ENCODE assay signal across 8 cellular contexts in the genomic region with DNA sequence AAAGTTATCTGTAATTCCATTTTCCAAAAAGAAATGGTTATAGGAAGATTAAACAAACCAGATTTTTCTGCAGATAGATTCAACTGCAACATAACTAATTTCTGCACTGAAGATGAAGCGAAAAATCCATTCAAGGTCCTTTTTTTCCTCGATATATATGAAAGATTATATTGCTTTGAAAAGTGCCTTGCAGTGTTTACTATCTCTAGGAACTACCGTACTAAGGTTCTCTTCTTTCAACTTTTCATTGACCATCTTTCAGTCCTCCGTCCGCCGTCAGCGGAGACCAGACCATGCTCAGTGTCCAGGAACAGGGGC. TPM values are rescaled to one million over a fixed set of nuclear protein-coding genes. Genes with fewer than 3 reads are reported as not detected.
DNase-seq lines count a peak whose midpoint lies in the region; ATAC-seq and TF ChIP-seq lines count a peak whose summit lies in the region.

No MANE protein-coding gene starts in this region.

- no peaks in the 10 kb centered on the region for H3K9me3 Mint-ChIP-seq in activated CD8-positive, alpha-beta T cell treated with anti-CD3 and anti-CD28 coated beads, Interleukin-2, amount 10 ng/mL, durations not matched to agents 7 days and 5 days (ENCODE audit: insufficient read depth)
- H3K9me3 Mint-ChIP-seq in stimulated activated effector memory CD8-positive, alpha-beta T cell treated with anti-CD3 and anti-CD28 coated beads, Interleukin-12 subunit alpha, Interleukin-12 subunit beta, amount 100 ng/mL, for 72 hours = no peaks in the 10 kb centered on the region

- H3K27me3 ChIP-seq in HCT116 (ENCODE audit: insufficient read depth, low read length) = no peaks in the 10 kb centered on the region

- POLR2A ChIA-PET in HCT116 (lab: Charles Lee) = no interaction called here
- POLR2A ChIA-PET in activated CD8-positive, alpha-beta T cell treated with anti-CD3 and anti-CD28 coated beads, Interleukin-2, amount 10 ng/mL, durations not matched to agents 7 days and 5 days (lab: Charles Lee) = no interaction called here

- H3K27me3 Mint-ChIP-seq in activated CD8-positive, alpha-beta T cell treated with anti-CD3 and anti-CD28 coated beads, Interleukin-2, amount 10 ng/mL, durations not matched to agents 7 days and 5 days (ENCODE audit: low read depth) = peaks cover 12% of the 10 kb centered on the region

- peak overlapping the region; percentile 58 for H3K27ac Mint-ChIP-seq in activated CD8-positive, alpha-beta T cell treated with anti-CD3 and anti-CD28 coated beads, Interleukin-2, amount 10 ng/mL, durations not matched to agents 7 days and 5 days
- H3K27ac Mint-ChIP-seq in stimulated activated effector memory CD8-positive, alpha-beta T cell treated with anti-CD3 and anti-CD28 coated beads, Interleukin-12 subunit alpha, Interleukin-12 subunit beta, amount 100 ng/mL, for 72 hours = peak overlapping the region; percentile 83

- no peak for TF ChIP-seq POLR2A in HCT116 (IDR thresholded peaks at IDR 0.05; ENCODE audit: borderline replicate concordance, extremely low read depth, insufficient read depth, insufficient read length)

- no peaks in the 10 kb centered on the region for H3K9me2 ChIP-seq in HCT116 (ENCODE audit: insufficient read depth)

- BruUV-seq in HCT116 (replicated peaks; lab: Mats Ljungman, UMichigan) = TSS peak; percentile 45

- H3K4me1 ChIP-seq in HCT116 (ENCODE audit: control insufficient read depth in 1 of 2, insufficient read depth in 2 of 2, low read length in 2 of 2) = peaks cover 3 to 15% of the 10 kb centered on the region in 2 experiments; a peak in 3 of 4 replicates

- TF ChIP-seq CTCF in HCT116 (IDR thresholded peaks at IDR 0.05 in 2 of 3, conservative IDR thresholded peaks at IDR 0.05 in 1 of 3; ENCODE audit: borderline replicate concordance in 1 of 3, insufficient read depth in 1 of 3, low read depth in 2 of 3, low read length in 2 of 3) = no peak

- no peaks in the 10 kb centered on the region for H4K20me1 ChIP-seq in HCT116 (ENCODE audit: insufficient read depth)

- CTCF ChIA-PET in HCT116 (lab: Charles Lee) = no interaction called here
- CTCF ChIA-PET in activated CD8-positive, alpha-beta T cell treated with anti-CD3 and anti-CD28 coated beads, Interleukin-2, amount 10 ng/mL, durations not matched to agents 7 days and 5 days (lab: Charles Lee) = no interaction called here

- peaks cover 15% of the 10 kb centered on the region for H3K4me1 Mint-ChIP-seq in activated CD8-positive, alpha-beta T cell treated with anti-CD3 and anti-CD28 coated beads, Interleukin-2, amount 10 ng/mL, durations not matched to agents 7 days and 5 days (ENCODE audit: low read depth)
- peaks cover 22% of the 10 kb centered on the region for H3K4me1 Mint-ChIP-seq in stimulated activated effector memory CD8-positive, alpha-beta T cell treated with anti-CD3 and anti-CD28 coated beads, Interleukin-12 subunit alpha, Interleukin-12 subunit beta, amount 100 ng/mL, for 72 hours

- H3K4me2 ChIP-seq in HCT116 (ENCODE audit: low read length) = peak overlapping the region; percentile 99

- H3K36me3 ChIP-seq in HCT116 (ENCODE audit: control insufficient read depth in 1 of 2, insufficient read depth in 2 of 2, low read length in 2 of 2) = peaks cover 3 to 25% of the 10 kb centered on the region in 2 experiments; a peak in 2 of 4 replicates

- H3K9ac ChIP-seq in HCT116 (ENCODE audit: low read length) = peak overlapping the region; percentile 72

- ATAC-seq in HCT116 (no peak), GM19463 (IDR thresholded peaks at IDR 0.05; ENCODE audit: unreplicated experiment) (no peak)
- no peak for ATAC-seq in activated CD8-positive, alpha-beta T cell treated with anti-CD3 and anti-CD28 coated beads, Interleukin-2, amount 10 ng/mL, durations not matched to agents 7 days and 5 days
- no peak for ATAC-seq in stimulated activated effector memory CD8-positive, alpha-beta T cell treated with anti-CD3 and anti-CD28 coated beads, Interleukin-12 subunit alpha, Interleukin-12 subunit beta, amount 100 ng/mL, for 72 hours

- intact Hi-C loops in HCT116 (cut with micrococcal nuclease) = no loop called here

- RAD21 ChIA-PET in HCT116 (lab: Charles Lee; ENCODE audit: low non-redundant PET in 1 of 2, low total read pairs in 2 of 2, uncharacterized antibody in 2 of 2, unreplicated experiment in 2 of 2) = no interaction called here

- H3K4me3 ChIP-seq in HCT116 (replicated peaks in 1 of 2; ENCODE audit: low read depth in 1 of 2, low read length in 2 of 2) = peak overlapping the region; percentile 86 to 89
- H3K4me3 ChIP-seq in iPS-11a (ENCODE audit: low read depth, low read length) = peak overlapping the region; percentile 88

- peaks cover 44% of the 10 kb centered on the region for H3K79me2 ChIP-seq in HCT116 (ENCODE audit: insufficient read depth, low read length)

- peaks cover 32% of the 10 kb centered on the region for H3K36me3 Mint-ChIP-seq in activated CD8-positive, alpha-beta T cell treated with anti-CD3 and anti-CD28 coated beads, Interleukin-2, amount 10 ng/mL, durations not matched to agents 7 days and 5 days (ENCODE audit: low read depth)
- H3K36me3 Mint-ChIP-seq in stimulated activated effector memory CD8-positive, alpha-beta T cell treated with anti-CD3 and anti-CD28 coated beads, Interleukin-12 subunit alpha, Interleukin-12 subunit beta, amount 100 ng/mL, for 72 hours = peaks cover 28% of the 10 kb centered on the region

- H3K4me3 Mint-ChIP-seq in activated CD8-positive, alpha-beta T cell treated with anti-CD3 and anti-CD28 coated beads, Interleukin-2, amount 10 ng/mL, durations not matched to agents 7 days and 5 days = peak overlapping the region; percentile 72
- H3K4me3 Mint-ChIP-seq in stimulated activated effector memory CD8-positive, alpha-beta T cell treated with anti-CD3 and anti-CD28 coated beads, Interleukin-12 subunit alpha, Interleukin-12 subunit beta, amount 100 ng/mL, for 72 hours = peak overlapping the region; percentile 78

- no peak overlapping the region for H2AFZ ChIP-seq in HCT116 (ENCODE audit: low read depth, low read length, poor library complexity, severe bottlenecking)

- no peak for DNase-seq in HCT116 (ENCODE audit: low read depth, low spot score)
- no peak for DNase-seq in activated CD8-positive, alpha-beta T cell treated with anti-CD3 and anti-CD28 coated beads, Interleukin-2, amount 10 ng/mL, durations not matched to agents 7 days and 5 days
- DNase-seq in stimulated activated effector memory CD8-positive, alpha-beta T cell treated with anti-CD3 and anti-CD28 coated beads, Interleukin-12 subunit alpha, Interleukin-12 subunit beta, amount 100 ng/mL, for 72 hours (ENCODE audit: low spot score in 2 of 2) = no peak
- no peak for DNase-seq in HPDE6-E6E7 (ENCODE audit: extremely low spot score)
- DNase-seq in COR-L47 (lab: John Stamatoyannopoulos, UW) = no peak
- DNase-seq in HuH-7.5 (ENCODE audit: low spot score) = no peak

- peak overlapping the region; percentile 16 for H3K27ac ChIP-seq in HCT116 (ENCODE audit: low read depth, low read length)

- H3K9me3 ChIP-seq in HCT116 (ENCODE audit: control insufficient read depth in 1 of 2, insufficient read depth in 1 of 2, low read depth in 1 of 2, low read length in 2 of 2) = no peaks in the 10 kb centered on the region

- TF ChIP-seq RAD21 in HCT116 (IDR thresholded peaks at IDR 0.05; ENCODE audit: low read depth) = no peak

TF ChIP-seq in HCT116, 20 proteins besides CTCF, POLR2A, EP300 and RAD21 (continues in another document):
- TF ChIP-seq ZNF274 (IDR thresholded peaks at IDR 0.05; ENCODE audit: low read depth, low read length) (no peak), JUND (IDR thresholded peaks at IDR 0.05) (no peak), REST (IDR thresholded peaks at IDR 0.05; ENCODE audit: low read depth) (no peak)
- TF ChIP-seq, protein P1, sequence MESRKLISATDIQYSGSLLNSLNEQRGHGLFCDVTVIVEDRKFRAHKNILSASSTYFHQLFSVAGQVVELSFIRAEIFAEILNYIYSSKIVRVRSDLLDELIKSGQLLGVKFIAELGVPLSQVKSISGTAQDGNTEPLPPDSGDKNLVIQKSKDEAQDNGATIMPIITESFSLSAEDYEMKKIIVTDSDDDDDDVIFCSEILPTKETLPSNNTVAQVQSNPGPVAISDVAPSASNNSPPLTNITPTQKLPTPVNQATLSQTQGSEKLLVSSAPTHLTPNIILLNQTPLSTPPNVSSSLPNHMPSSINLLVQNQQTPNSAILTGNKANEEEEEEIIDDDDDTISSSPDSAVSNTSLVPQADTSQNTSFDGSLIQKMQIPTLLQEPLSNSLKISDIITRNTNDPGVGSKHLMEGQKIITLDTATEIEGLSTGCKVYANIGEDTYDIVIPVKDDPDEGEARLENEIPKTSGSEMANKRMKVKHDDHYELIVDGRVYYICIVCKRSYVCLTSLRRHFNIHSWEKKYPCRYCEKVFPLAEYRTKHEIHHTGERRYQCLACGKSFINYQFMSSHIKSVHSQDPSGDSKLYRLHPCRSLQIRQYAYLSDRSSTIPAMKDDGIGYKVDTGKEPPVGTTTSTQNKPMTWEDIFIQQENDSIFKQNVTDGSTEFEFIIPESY (IDR thresholded peaks at IDR 0.05; ENCODE audit: extremely low read depth, insufficient replicate concordance, low read length) = no peak

RNA-seq across cellular contexts. Expression of gene ZNF322, which starts 0.5 kb away (rescaled TPM):
- 22.9 TPM for total RNA-seq in HCT116 (2021; ENCODE audit: unreplicated experiment)
- polyA plus RNA-seq in HCT116 (2012) = 2.2 and 4.6 TPM in 2 replicates
- 1 to 10 TPM; 9.1 to 9.5 TPM for total RNA-seq in activated CD8-positive, alpha-beta T cell treated with anti-CD3 and anti-CD28 coated beads, Interleukin-2, amount 10 ng/mL, durations not matched to agents 7 days and 5 days
